9 cellular contexts compared by ENCODE assay signal in genomic region chr6:6659600-6660327, GRCh38.
DNase-seq lines count a peak whose midpoint lies in the region; ATAC-seq and TF ChIP-seq lines count a peak whose summit lies in the region.
"Had no signal": no experiment of that assay in that cellular context is flagged by ENCODE, and none has a peak within 500 bp of the region (broad histone marks: within the 10 kb centered on the region; RNA-seq: fewer than 3 reads in every experiment).

No MANE protein-coding gene starts in this region.

- H3K27ac ChIP-seq in Peyer's patch (peak overlapping the region in 1 of 4 donors; percentile 55), SJCRH30 (no peak overlapping the region), esophagus muscularis mucosa (replicated peaks in 1 of 4) (no peak overlapping the region)

- TF ChIP-seq POLR2A in Peyer's patch (IDR thresholded peaks at IDR 0.05) (no peak), esophagus muscularis mucosa (IDR thresholded peaks at IDR 0.05; ENCODE audit: low read depth) (no peak)

- H3K27ac Mint-ChIP-seq in type B pancreatic cell, result no peak overlapping the region

- H3K9me3 ChIP-seq in Peyer's patch (no peaks in the 10 kb centered on the region), SJCRH30 (replicated peaks) (no peaks in the 10 kb centered on the region), esophagus muscularis mucosa (no peaks in the 10 kb centered on the region)

- ATAC-seq in GM18502 (IDR thresholded peaks at IDR 0.05; ENCODE audit: poor library complexity, unreplicated experiment) (peak; percentile 73), HG02759 (IDR thresholded peaks at IDR 0.05; ENCODE audit: unreplicated experiment) (peak; percentile 60)

- no peak for TF ChIP-seq EP300 in esophagus muscularis mucosa (IDR thresholded peaks at IDR 0.05)

- H3K27me3 ChIP-seq in Peyer's patch (no peaks in the 10 kb centered on the region), SJCRH30 (no peaks in the 10 kb centered on the region), esophagus muscularis mucosa (no peaks in the 10 kb centered on the region)

- H3K4me3 Mint-ChIP-seq in type B pancreatic cell, result no peak overlapping the region

- 64% methylated on average over 7 of the region's 7 CpGs for WGBS in esophagus muscularis mucosa

- H3K36me3 Mint-ChIP-seq in type B pancreatic cell, result no peaks in the 10 kb centered on the region

- peaks cover 0 to 6% (median 0%) of the 10 kb centered on the region in 4 donors for H3K4me1 ChIP-seq in Peyer's patch
- H3K4me1 ChIP-seq in SJCRH30, result no peaks in the 10 kb centered on the region
- peaks cover 18 to 48% (median 25%) of the 10 kb centered on the region in 4 donors for H3K4me1 ChIP-seq in esophagus muscularis mucosa

- DNase-seq in Peyer's patch (peak in 2 of 3 donors; percentile 66 to 67), midbrain (lab: John Stamatoyannopoulos, UW) (peak; percentile 44), SJCRH30 (no peak), type B pancreatic cell (ENCODE audit: extremely low spot score, unreplicated experiment) (no peak), esophagus muscularis mucosa (ENCODE audit: extremely low spot score) (no peak), activated gamma-delta T cell treated with Interleukin-2 at 50 U/mL for 16 hours (no peak)
- DNase-seq: NCI-H2171 had no signal

- TF ChIP-seq CTCF in Peyer's patch (IDR thresholded peaks at IDR 0.05) (no peak), type B pancreatic cell (conservative IDR thresholded peaks at IDR 0.05) (no peak), esophagus muscularis mucosa (IDR thresholded peaks at IDR 0.05) (no peak)

- intact Hi-C loops in esophagus muscularis mucosa (cut with DNase I), result no loop called here

- H3K36me3 ChIP-seq in Peyer's patch, result no peaks in the 10 kb centered on the region
- H3K36me3 ChIP-seq in SJCRH30, result no peaks in the 10 kb centered on the region
- no peaks in the 10 kb centered on the region for H3K36me3 ChIP-seq in esophagus muscularis mucosa

- H3K27me3 Mint-ChIP-seq in type B pancreatic cell, result no peaks in the 10 kb centered on the region

- H3K9me3 Mint-ChIP-seq in type B pancreatic cell, result no peaks in the 10 kb centered on the region

- H3K4me3 ChIP-seq in Peyer's patch (no peak overlapping the region), SJCRH30 (no peak overlapping the region), esophagus muscularis mucosa (no peak overlapping the region)

- H3K4me1 Mint-ChIP-seq in type B pancreatic cell (ENCODE audit: unreplicated experiment), result peaks cover 15% of the 10 kb centered on the region

Comparison
In these comparisons a context has a peak if more than half of its experiments do, and no peak if none do; other contexts are left out.
1. DNase-seq: peak in Peyer's patch (2 of 3) and midbrain (single experiment); none in SJCRH30 (0 of 2), type B pancreatic cell (single experiment), esophagus muscularis mucosa (single experiment) and activated gamma-delta T cell treated with Interleukin-2 at 50 U/mL for 16 hours (single experiment).